Comparison of ENCODE assay signal across 8 cellular contexts in genomic region chr2:6877402-6878305, GRCh38. TPM values are rescaled to one million over a fixed set of nuclear protein-coding genes. Genes with fewer than 3 reads are reported as not detected.
DNase-seq lines count a peak whose midpoint lies in the region; ATAC-seq and TF ChIP-seq lines count a peak whose summit lies in the region.

Gene RSAD2, plus strand, starts transcription at chr2:6877777. Its CDS starts 24 bp downstream, at chr2:6877801.

- H2AFZ ChIP-seq in SK-N-SH (ENCODE audit: low read depth) = no peak within 1 kb of the TSS

- no peaks in the 10 kb centered on the region for H3K79me2 ChIP-seq in DOHH2 (ENCODE audit: control insufficient read depth, low read length)
- no peaks in the 10 kb centered on the region for H3K79me2 ChIP-seq in SK-N-SH (ENCODE audit: insufficient read depth)

- H3K9me3 ChIP-seq in DOHH2 (ENCODE audit: control insufficient read depth, insufficient read depth, low read length) = peaks cover 9% of the 10 kb centered on the region; the same call in 1 of the 2 replicates
- H3K9me3 ChIP-seq in SK-N-SH = peaks cover 6% of the 10 kb centered on the region; the same call in 1 of the 2 replicates
- no peaks in the 10 kb centered on the region for H3K9me3 ChIP-seq in muscle layer of colon (ENCODE audit: low read length)

- H3K36me3 ChIP-seq in DOHH2 (ENCODE audit: control insufficient read depth, low read length) = no peaks in the 10 kb centered on the region
- no peaks in the 10 kb centered on the region for H3K36me3 ChIP-seq in SK-N-SH (replicated peaks in 1 of 2; ENCODE audit: control insufficient read depth in 1 of 2, insufficient read depth in 2 of 2, low read length in 1 of 2)
- H3K36me3 ChIP-seq in muscle layer of colon (ENCODE audit: insufficient read depth, low read length) = no peaks in the 10 kb centered on the region

- peak in 55 of 76 experiments; percentile 7 to 82 (median 57) for DNase-seq in HUDEP-2 (lab: John Stamatoyannopoulos, UW; ENCODE audit: unreplicated experiment in 76 of 76)
- no peak for DNase-seq in SK-N-SH
- peak; percentile 59 for DNase-seq in dedifferentiated amniotic fluid mesenchymal stem cell (ENCODE audit: extremely low spot score)
- DNase-seq in NCI-H526 treated with DMSO at 0.1 percent for 48 hours (lab: John Stamatoyannopoulos, UW) = no peak
- DNase-seq in SIG-M5 (lab: John Stamatoyannopoulos, UW) = no peak

- CTCF ChIA-PET in SK-N-SH (lab: Yijun Ruan, JAX) = interaction anchor here (0.8 to 6.0 kb wide), 6 partner anchors 11 to 167 kb away, joined by 3 to 32 read pairs (median 4); partner anchors contain the start of genes CMPK2 and RNF144A

- H3K4me3 ChIP-seq in DOHH2 (ENCODE audit: low read length) (peak within 1 kb of the TSS; percentile 37), SK-N-SH (ENCODE audit: low read depth in 2 of 2, low read length in 1 of 2) (peak within 1 kb of the TSS; percentile 32 to 33; a peak in 3 of 4 replicates), muscle layer of colon (ENCODE audit: low read depth in 1 of 2, low read length in 2 of 2) (peak within 1 kb of the TSS; percentile 65 to 66)

- no peak for TF ChIP-seq CTCF in DOHH2 (IDR thresholded peaks at IDR 0.05; ENCODE audit: low read depth, low read length, poor library complexity, severe bottlenecking)
- TF ChIP-seq CTCF in SK-N-SH (IDR thresholded peaks at IDR 0.05) = no peak

- H3K4me2 ChIP-seq in DOHH2 (ENCODE audit: low read length) = peak within 1 kb of the TSS; percentile 49
- peak within 1 kb of the TSS; percentile 60 for H3K4me2 ChIP-seq in SK-N-SH

- H3F3A ChIP-seq in DOHH2 (ENCODE audit: control insufficient read depth, insufficient read depth) = 0 out of 2 replicates have a peak, but pooled peaks cover under 1% of the 10 kb centered on the region
- no peaks in the 10 kb centered on the region for H3F3A ChIP-seq in SK-N-SH (replicated peaks; ENCODE audit: insufficient read depth)

- H3K4me1 ChIP-seq in DOHH2 (ENCODE audit: control insufficient read depth, low read length) = peaks cover 19% of the 10 kb centered on the region
- peaks cover 0 to 5% of the 10 kb centered on the region in 2 experiments; a peak in 2 of 4 replicates for H3K4me1 ChIP-seq in SK-N-SH (ENCODE audit: control insufficient read depth in 1 of 2, insufficient read depth in 2 of 2, low read depth in 1 of 2, low read length in 1 of 2)
- H3K4me1 ChIP-seq in muscle layer of colon (ENCODE audit: insufficient read depth, low read length) = peaks cover 9% of the 10 kb centered on the region

- H3K27ac ChIP-seq in DOHH2 (ENCODE audit: low read depth, low read length) (no peak within 1 kb of the TSS), SK-N-SH (ENCODE audit: low read depth in 2 of 2, low read length in 1 of 2) (no peak within 1 kb of the TSS), muscle layer of colon (ENCODE audit: low read depth, low read length) (peak within 1 kb of the TSS; percentile 75)

- no peak for TF ChIP-seq RAD21 in SK-N-SH (IDR thresholded peaks at IDR 0.05; ENCODE audit: low read length)

- peak; percentile 80 for ATAC-seq in GM21367 (IDR thresholded peaks at IDR 0.05; ENCODE audit: unreplicated experiment)

- H3K9ac ChIP-seq in SK-N-SH (no peak within 1 kb of the TSS), muscle layer of colon (ENCODE audit: low read length) (peak within 1 kb of the TSS; percentile 45)

- H3K9me2 ChIP-seq in DOHH2 (replicated peaks; ENCODE audit: control insufficient read depth, low read length) (no peaks in the 10 kb centered on the region), SK-N-SH (no peaks in the 10 kb centered on the region)

- peaks cover 3% of the 10 kb centered on the region; the same call in 1 of the 2 replicates for H3K27me3 ChIP-seq in DOHH2 (ENCODE audit: control insufficient read depth, low read length)
- H3K27me3 ChIP-seq in SK-N-SH (ENCODE audit: insufficient read depth) = no peaks in the 10 kb centered on the region
- no peaks in the 10 kb centered on the region for H3K27me3 ChIP-seq in muscle layer of colon (ENCODE audit: control insufficient read depth in 1 of 2, insufficient read depth in 2 of 2, low read length in 2 of 2)

- H4K20me1 ChIP-seq in DOHH2 (ENCODE audit: control insufficient read depth, insufficient read depth, low read depth, low read length) (no peaks in the 10 kb centered on the region), SK-N-SH (ENCODE audit: insufficient read depth) (no peaks in the 10 kb centered on the region)

- no peak for TF ChIP-seq EP300 in SK-N-SH (IDR thresholded peaks at IDR 0.05; ENCODE audit: borderline replicate concordance in 1 of 2, low read depth in 1 of 2, low read length in 1 of 2)

- POLR2A ChIA-PET in SK-N-SH (lab: Yijun Ruan, JAX) = no interaction called here

- 64% methylated on average over 10 of the region's 10 CpGs for WGBS in SK-N-SH (ENCODE audit: low lambda C conversion rate)

TF ChIP-seq in SK-N-SH, 30 proteins besides CTCF, POLR2A, EP300 and RAD21:
- no peak for TF ChIP-seq RXRA (IDR thresholded peaks at IDR 0.05; ENCODE audit: borderline replicate concordance, low read depth)
- TF ChIP-seq PBX3 (IDR thresholded peaks at IDR 0.05) = no peak
- TF ChIP-seq YY1 (IDR thresholded peaks at IDR 0.05; ENCODE audit: low read depth) = no peak
- TF ChIP-seq, protein P1, sequence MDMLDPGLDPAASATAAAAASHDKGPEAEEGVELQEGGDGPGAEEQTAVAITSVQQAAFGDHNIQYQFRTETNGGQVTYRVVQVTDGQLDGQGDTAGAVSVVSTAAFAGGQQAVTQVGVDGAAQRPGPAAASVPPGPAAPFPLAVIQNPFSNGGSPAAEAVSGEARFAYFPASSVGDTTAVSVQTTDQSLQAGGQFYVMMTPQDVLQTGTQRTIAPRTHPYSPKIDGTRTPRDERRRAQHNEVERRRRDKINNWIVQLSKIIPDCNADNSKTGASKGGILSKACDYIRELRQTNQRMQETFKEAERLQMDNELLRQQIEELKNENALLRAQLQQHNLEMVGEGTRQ (IDR thresholded peaks at IDR 0.05; ENCODE audit: borderline replicate concordance, low read depth, low read length) = no peak
- TF ChIP-seq JUND (IDR thresholded peaks at IDR 0.05) = no peak
- no peak for TF ChIP-seq MXI1 (IDR thresholded peaks at IDR 0.05; ENCODE audit: low read depth, low read length)
- TF ChIP-seq ELF1 (IDR thresholded peaks at IDR 0.05) = no peak
- TF ChIP-seq RFX5 (IDR thresholded peaks at IDR 0.05; ENCODE audit: low read length) = no peak
- TF ChIP-seq SIN3A (IDR thresholded peaks at IDR 0.05; ENCODE audit: borderline replicate concordance, low read depth, low read length) = no peak
- no peak for TF ChIP-seq IRF3 (IDR thresholded peaks at IDR 0.05; ENCODE audit: low read depth, low read length)
- no peak for TF ChIP-seq CHD2 (IDR thresholded peaks at IDR 0.05; ENCODE audit: low read length, partially characterized antibody)
- no peak for TF ChIP-seq TCF12 (IDR thresholded peaks at IDR 0.05)
- no peak for TF ChIP-seq FOSL2 (IDR thresholded peaks at IDR 0.05; ENCODE audit: borderline replicate concordance, low read depth)
- no peak for TF ChIP-seq MAX (IDR thresholded peaks at IDR 0.05; ENCODE audit: low read depth)
- no peak for TF ChIP-seq NRF1 (IDR thresholded peaks at IDR 0.05; ENCODE audit: low read depth, low read length)
- no peak for TF ChIP-seq FOXJ3 (CRISPR knock-in tag; IDR thresholded peaks at IDR 0.05)
- TF ChIP-seq MEF2A (IDR thresholded peaks at IDR 0.05; ENCODE audit: borderline replicate concordance, low read depth) = no peak
- TF ChIP-seq EZH2phosphoT487 (IDR thresholded peaks at IDR 0.05; ENCODE audit: borderline replicate concordance, low read depth) = no peak

RNA-seq across cellular contexts. Expression of gene RSAD2, which starts in this region (rescaled TPM):
- polyA plus RNA-seq in SK-N-SH (2012; rRNA removed) = 0.15 and 0.35 TPM in 2 replicates
- 0.25 and 0.37 TPM in 2 replicates for polyA plus RNA-seq in SK-N-SH (2012; cell fraction: cytosol; rRNA removed)
- polyA plus RNA-seq in SK-N-SH (2012; cell fraction: nucleus; rRNA removed) = 0.31 and 0.45 TPM in 2 replicates

Comparison
In these comparisons a context has a peak if more than half of its experiments do, and no peak if none do; other contexts are left out.
1. DNase-seq: peak in HUDEP-2 (55 of 76) and dedifferentiated amniotic fluid mesenchymal stem cell (single experiment); none in SK-N-SH (single experiment), NCI-H526 treated with DMSO at 0.1 percent for 48 hours (single experiment) and SIG-M5 (single experiment).
2. Peak in every context shown above with its lines, with median percentiles within 50 percentile points of each other: H3K4me3 ChIP-seq.